1 cellular context compared by ENCODE assay signal in genomic region chr2:20444113-20444992, GRCh38.
TF ChIP-seq lines count a peak whose summit lies in the region.

No MANE protein-coding gene starts in this region.

TF ChIP-seq in H1, 55 proteins besides CTCF, POLR2A, EP300 and RAD21:
- TF ChIP-seq SIRT6 (IDR thresholded peaks at IDR 0.05; ENCODE audit: low read length) = no peak
- no peak for TF ChIP-seq CHD1 (IDR thresholded peaks at IDR 0.05; ENCODE audit: low read depth, low read length)
- TF ChIP-seq CHD7 (IDR thresholded peaks at IDR 0.05; ENCODE audit: insufficient replicate concordance, low read length) = no peak
- TF ChIP-seq MAFK (IDR thresholded peaks at IDR 0.05; ENCODE audit: low read depth, low read length) = no peak
- TF ChIP-seq RFX5 (IDR thresholded peaks at IDR 0.05; ENCODE audit: borderline replicate concordance, low read depth, low read length) = no peak
- no peak for TF ChIP-seq NANOG (IDR thresholded peaks at IDR 0.05; ENCODE audit: insufficient read depth, low read depth, low read length, poor library complexity, severe bottlenecking)
- TF ChIP-seq E2F6 (IDR thresholded peaks at IDR 0.05) = no peak
- TF ChIP-seq SP1 (IDR thresholded peaks at IDR 0.05; ENCODE audit: low read depth, low read length) = no peak
- TF ChIP-seq BRCA1 (IDR thresholded peaks at IDR 0.05; ENCODE audit: low read depth, low read length) = no peak
- no peak for TF ChIP-seq HDAC6 (IDR thresholded peaks at IDR 0.05; ENCODE audit: low read depth, low read length)
- TF ChIP-seq ATF2 (IDR thresholded peaks at IDR 0.05; ENCODE audit: low read length) = no peak
- TF ChIP-seq YY1 (IDR thresholded peaks at IDR 0.05; ENCODE audit: low read depth, low read length) = no peak
- TF ChIP-seq NRF1 (IDR thresholded peaks at IDR 0.05; ENCODE audit: low read depth, low read length) = no peak
- no peak for TF ChIP-seq SUZ12 (IDR thresholded peaks at IDR 0.05; ENCODE audit: low read length)
- no peak for TF ChIP-seq FOSL1 (IDR thresholded peaks at IDR 0.05; ENCODE audit: insufficient read depth, low read depth, low read length)
- no peak for TF ChIP-seq MAX (IDR thresholded peaks at IDR 0.05)
- no peak for TF ChIP-seq SIX5 (IDR thresholded peaks at IDR 0.05; ENCODE audit: low read depth, low read length)
- TF ChIP-seq BACH1 (IDR thresholded peaks at IDR 0.05; ENCODE audit: low read length) = no peak
- TF ChIP-seq TCF12 (IDR thresholded peaks at IDR 0.05; ENCODE audit: low read depth, low read length) = no peak
TF ChIP-seq in H1: peak in this region for 0.
